ENCODE assay signal across 14 cellular contexts in the genomic region with DNA sequence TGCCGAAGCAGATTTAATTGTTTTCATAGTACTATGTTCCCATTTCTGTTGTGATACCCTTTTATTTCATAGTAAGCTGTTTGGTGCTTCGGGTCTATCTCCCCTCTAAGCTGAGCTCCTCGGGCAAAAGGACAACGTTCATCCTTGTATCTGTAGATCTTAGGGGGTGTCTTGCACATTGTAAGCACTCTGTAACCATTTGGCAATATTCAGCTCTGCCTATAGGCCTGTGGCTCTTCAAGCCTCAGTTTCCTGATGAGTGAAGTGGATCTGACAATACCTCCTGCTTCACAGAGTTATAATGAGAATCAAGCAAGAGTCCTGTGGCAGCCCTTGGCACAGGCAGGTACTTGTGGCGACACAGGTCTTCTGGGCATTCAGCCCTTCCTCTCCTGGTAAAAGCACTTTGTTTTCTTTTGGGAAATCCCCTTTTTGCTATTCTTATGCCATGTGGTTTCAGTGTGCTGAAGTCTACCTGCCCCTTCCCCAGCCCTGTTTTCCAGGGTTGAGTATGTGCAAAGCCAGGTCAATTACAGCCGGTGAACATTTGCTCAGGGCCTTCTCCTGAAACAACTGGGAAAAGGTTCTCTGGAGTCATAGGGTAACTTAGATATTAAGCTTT. TPM values are rescaled to one million over a fixed set of nuclear protein-coding genes. Genes with fewer than 3 reads are reported as not detected.
A peak's percentile ranks its signal among the peaks of the same experiment; 100 is the strongest.
DNase-seq lines count a peak whose midpoint lies in the region; ATAC-seq, FAIRE-seq and TF ChIP-seq lines count a peak whose summit lies in the region.
"Had no signal": no experiment of that assay in that cellular context is flagged by ENCODE, and none has a peak within 500 bp of the region (broad histone marks: within the 10 kb centered on the region; RNA-seq: fewer than 3 reads in every experiment).

No MANE protein-coding gene starts in this region.

- no peaks in the 10 kb centered on the region for H3K9me3 ChIP-seq in OCI-LY3 (ENCODE audit: insufficient read depth, low read length)
- no peaks in the 10 kb centered on the region for H3K9me3 ChIP-seq in ascending aorta
- H3K9me3 ChIP-seq: right atrium auricular region, stomach had no signal

- peak overlapping the region; percentile 32; the same call in 1 of the 2 replicates for H3K9ac ChIP-seq in OCI-LY3 (ENCODE audit: low read length)

- H3K36me3 ChIP-seq in OCI-LY3 (replicated peaks; ENCODE audit: low read depth, low read length) (no peaks in the 10 kb centered on the region), ascending aorta (no peaks in the 10 kb centered on the region), H7 (replicated peaks; ENCODE audit: control insufficient read depth, insufficient read depth, low read length) (no peaks in the 10 kb centered on the region)
- H3K36me3 ChIP-seq: right atrium auricular region, stomach had no signal

- peaks cover 24% of the 10 kb centered on the region for H3K4me1 ChIP-seq in OCI-LY3 (ENCODE audit: low read length)
- H3K4me1 ChIP-seq in ascending aorta: no peaks in the 10 kb centered on the region
- H3K4me1 ChIP-seq: right atrium auricular region, stomach had no signal

- TF ChIP-seq CTCF in OCI-LY3 (IDR thresholded peaks at IDR 0.05; ENCODE audit: low read depth, low read length) (no peak), ascending aorta (IDR thresholded peaks at IDR 0.05) (no peak)

- intact Hi-C loops in ascending aorta (cut with DNase I): no loop called here

- ATAC-seq in GM19395 (IDR thresholded peaks at IDR 0.05; ENCODE audit: unreplicated experiment) (peak; percentile 53), HG02870 (IDR thresholded peaks at IDR 0.05; ENCODE audit: unreplicated experiment) (peak; percentile 67)
- ATAC-seq: naive thymus-derived CD4-positive, alpha-beta T cell had no signal

- DNase-seq in GM12891 (ENCODE audit: insufficient read length, low spot score) (no peak), ascending aorta (ENCODE audit: low spot score in 2 of 2) (no peak), H7 (no peak), HEK293T (ENCODE audit: extremely low spot score) (no peak), NOMO-1 treated with dmso at 0.1 percent for 144 hours (lab: John Stamatoyannopoulos, UW; ENCODE audit: unreplicated experiment) (no peak)
- DNase-seq: DMS53; naive thymus-derived CD4-positive, alpha-beta T cell; NCI-H2081; stimulated activated CD4-positive, alpha-beta T cell treated with anti-CD3 and anti-CD28 coated beads, Interleukin-4, amount 100 ng/mL, for 4 hours; stomach had no signal

- H2AFZ ChIP-seq in OCI-LY3 (ENCODE audit: low read depth, low read length): peak overlapping the region; percentile 62

- no peaks in the 10 kb centered on the region for H3K79me2 ChIP-seq in OCI-LY3 (ENCODE audit: low read length)

- TF ChIP-seq POLR2A in GM12891 (IDR thresholded peaks at IDR 0.05; ENCODE audit: low read depth, low read length): no peak

- no peaks in the 10 kb centered on the region for H4K20me1 ChIP-seq in OCI-LY3 (ENCODE audit: insufficient read depth, low read length)

- POLR2A ChIA-PET in HEK293T (lab: Yijun Ruan, JAX): interaction anchor here (1.1 to 1.6 kb wide), 3 partner anchors 8 to 218 kb away, joined by 3 to 6 read pairs (median 5); partner anchors contain the start of gene EXO1

- CTCF ChIA-PET in HEK293T (lab: Yijun Ruan, JAX): interaction anchor here (0.6 kb wide), 1 partner anchor 10 kb away, joined by 3 read pairs; no protein-coding TSS in a partner anchor

- peak overlapping the region; percentile 49 for H3K4me3 ChIP-seq in OCI-LY3 (ENCODE audit: low read length)
- no peak overlapping the region for H3K4me3 ChIP-seq in ascending aorta
- H3K4me3 ChIP-seq in H7 (ENCODE audit: insufficient read depth, low read depth, low read length): no peak overlapping the region
- H3K4me3 ChIP-seq: right atrium auricular region, stomach had no signal

- peak; percentile 84 for FAIRE-seq in GM12891 (lab: Jason Lieb, UNC)

- H3K27me3 ChIP-seq in OCI-LY3 (ENCODE audit: low read depth, low read length) (no peaks in the 10 kb centered on the region), ascending aorta (no peaks in the 10 kb centered on the region), H7 (ENCODE audit: control insufficient read depth, insufficient read depth, low read length) (no peaks in the 10 kb centered on the region)
- H3K27me3 ChIP-seq: right atrium auricular region, stomach had no signal

- H3K4me2 ChIP-seq in OCI-LY3 (ENCODE audit: low read length): peak overlapping the region; percentile 81

- H3K27ac ChIP-seq in OCI-LY3 (ENCODE audit: low read length) (peak overlapping the region; percentile 29; the same call in 1 of the 2 replicates), ascending aorta (no peak overlapping the region)
- H3K27ac ChIP-seq: right atrium auricular region, stomach had no signal

TF ChIP-seq in GM12891, 5 proteins besides CTCF, POLR2A, EP300 and RAD21:
- no peak for TF ChIP-seq PAX5 (IDR thresholded peaks at IDR 0.05; ENCODE audit: insufficient read depth, low read length, severe bottlenecking)
- no peak for TF ChIP-seq TAF1 (IDR thresholded peaks at IDR 0.05; ENCODE audit: low read depth, low read length)
- TF ChIP-seq POU2F2 (IDR thresholded peaks at IDR 0.05; ENCODE audit: low read depth, low read length): no peak
- no peak for TF ChIP-seq SPI1 (IDR thresholded peaks at IDR 0.05; ENCODE audit: low read depth, low read length)
- TF ChIP-seq POLR2AphosphoS5 (IDR thresholded peaks at IDR 0.05; ENCODE audit: low read depth, low read length): no peak

TF ChIP-seq in HEK293T, 16 proteins besides CTCF, POLR2A, EP300 and RAD21:
- TF ChIP-seq LEF1 (IDR thresholded peaks at IDR 0.05; ENCODE audit: borderline replicate concordance) (no peak), NFRKB (IDR thresholded peaks at IDR 0.05) (no peak), FOXK2 (IDR thresholded peaks at IDR 0.05) (no peak), BHLHE40 (IDR thresholded peaks at IDR 0.05; ENCODE audit: borderline replicate concordance) (no peak), ZNF384 (IDR thresholded peaks at IDR 0.05) (no peak), SP1 (IDR thresholded peaks at IDR 0.05) (no peak), CTBP1 (IDR thresholded peaks at IDR 0.05; ENCODE audit: borderline replicate concordance) (no peak), ELF4 (IDR thresholded peaks at IDR 0.05) (no peak), FOXA1 (IDR thresholded peaks at IDR 0.05) (no peak), TARDBP (IDR thresholded peaks at IDR 0.05) (no peak), L3MBTL2 (conservative IDR thresholded peaks at IDR 0.05) (no peak), HDGF (IDR thresholded peaks at IDR 0.05; ENCODE audit: borderline replicate concordance) (no peak), ARNT (IDR thresholded peaks at IDR 0.05) (no peak)
- TF ChIP-seq, protein P1, sequence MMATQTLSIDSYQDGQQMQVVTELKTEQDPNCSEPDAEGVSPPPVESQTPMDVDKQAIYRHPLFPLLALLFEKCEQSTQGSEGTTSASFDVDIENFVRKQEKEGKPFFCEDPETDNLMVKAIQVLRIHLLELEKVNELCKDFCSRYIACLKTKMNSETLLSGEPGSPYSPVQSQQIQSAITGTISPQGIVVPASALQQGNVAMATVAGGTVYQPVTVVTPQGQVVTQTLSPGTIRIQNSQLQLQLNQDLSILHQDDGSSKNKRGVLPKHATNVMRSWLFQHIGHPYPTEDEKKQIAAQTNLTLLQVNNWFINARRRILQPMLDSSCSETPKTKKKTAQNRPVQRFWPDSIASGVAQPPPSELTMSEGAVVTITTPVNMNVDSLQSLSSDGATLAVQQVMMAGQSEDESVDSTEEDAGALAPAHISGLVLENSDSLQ (IDR thresholded peaks at IDR 0.05): no peak

RNA-seq across cellular contexts. Expression of gene EXO1, which starts 8.5 kb away (rescaled TPM):
- polyA plus RNA-seq in GM12891 (2012; ENCODE audit: low read depth, missing spikeins): 13.8 TPM
- not detected for total RNA-seq in ascending aorta
- total RNA-seq in H7 (2014; rRNA removed; shearing (Covaris generic)): 50.4 and 51.8 TPM in 2 replicates
- polyA plus RNA-seq: naive thymus-derived CD4-positive, alpha-beta T cell had no signal

Comparison
In these comparisons a context has a peak if more than half of its experiments do, and no peak if none do; other contexts are left out.
1. RNA of gene EXO1, which starts 8.5 kb away (total RNA-seq): 50.4 to 51.8 TPM in H7; not detected in ascending aorta (single experiment); every median in the first group is over 10 times any median in the second.